ENCODE assay signal across 2 cellular contexts in the genomic region with DNA sequence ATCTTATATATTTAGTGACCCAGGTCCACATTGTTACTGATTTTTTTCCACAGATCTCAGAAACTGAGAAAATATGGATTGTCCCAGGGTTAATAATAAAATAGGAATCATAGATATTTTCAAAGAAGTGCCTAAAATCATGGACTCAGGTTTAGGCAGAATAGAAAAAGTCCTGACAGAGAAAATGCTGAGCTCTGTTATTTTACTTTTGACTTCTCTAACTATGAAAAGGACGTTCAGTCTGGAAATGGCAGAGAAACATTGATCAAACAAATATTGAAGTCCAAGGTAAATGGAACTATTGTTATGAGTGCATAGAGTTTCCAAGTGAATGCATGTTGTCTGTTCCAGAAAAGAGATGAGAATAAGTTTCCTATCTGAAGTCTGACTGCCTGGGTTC.
TF ChIP-seq lines count a peak whose summit lies in the region.

No MANE protein-coding gene starts in this region.

TF ChIP-seq in A549, 52 proteins besides CTCF, POLR2A, EP300 and RAD21:
- no peak for TF ChIP-seq TFCP2L1 (CRISPR knock-in tag; IDR thresholded peaks at IDR 0.05)
- TF ChIP-seq HOXB5 (CRISPR knock-in tag; IDR thresholded peaks at IDR 0.05) = no peak
- TF ChIP-seq MAZ (IDR thresholded peaks at IDR 0.05; ENCODE audit: borderline replicate concordance, low read depth, low read length) = no peak
- TF ChIP-seq MAFK (IDR thresholded peaks at IDR 0.05; ENCODE audit: partially characterized antibody) = peak; percentile 27

TF ChIP-seq in IMR-90, 13 proteins besides CTCF, POLR2A, EP300 and RAD21:
- TF ChIP-seq MAZ (IDR thresholded peaks at IDR 0.05; ENCODE audit: borderline replicate concordance, low read depth, low read length) = no peak
- TF ChIP-seq CEBPB (IDR thresholded peaks at IDR 0.05; ENCODE audit: low read depth, low read length) = no peak
- 0 out of 2 replicates have a peak, but pooled peaks have one; percentile 14 for TF ChIP-seq MAFK (IDR thresholded peaks at IDR 0.05; ENCODE audit: low read depth, low read length)
